ENCODE assay signal across 2 cellular contexts in the genomic region with DNA sequence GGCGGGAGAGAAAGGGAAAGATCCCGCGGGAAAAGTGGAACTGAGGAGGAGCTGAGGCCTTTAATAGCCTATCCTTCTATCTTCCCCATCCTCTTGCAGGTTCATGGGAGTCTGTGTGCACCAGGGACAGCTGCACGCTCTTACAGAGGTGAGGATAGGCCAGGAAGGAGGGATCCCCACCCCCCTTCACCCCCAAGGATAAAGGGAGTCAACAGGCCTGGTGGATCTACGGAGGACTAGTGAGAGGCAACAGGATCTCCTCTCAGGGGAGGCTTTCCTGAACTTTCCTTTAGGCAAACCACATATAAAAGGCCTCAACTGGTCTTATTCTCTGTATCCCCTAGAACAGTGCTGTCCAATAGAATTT.
A peak's percentile ranks its signal among the peaks of the same experiment; 100 is the strongest.
TF ChIP-seq lines count a peak whose summit lies in the region.

No MANE protein-coding gene starts in this region.

TF ChIP-seq in HEK293, 187 proteins besides CTCF, POLR2A, EP300 and RAD21 (continues in another document):
- TF ChIP-seq ZSCAN16 (tag by site-specific recombination; IDR thresholded peaks at IDR 0.05): no peak
- no peak for TF ChIP-seq GFI1B (tag by site-specific recombination; IDR thresholded peaks at IDR 0.05)
- TF ChIP-seq ZEB2 (tag by site-specific recombination; IDR thresholded peaks at IDR 0.05): no peak
- TF ChIP-seq ZNF654 (tag by site-specific recombination; IDR thresholded peaks at IDR 0.05; ENCODE audit: low read depth): no peak
- TF ChIP-seq ZNF624 (tag by site-specific recombination; IDR thresholded peaks at IDR 0.05): no peak
- no peak for TF ChIP-seq SP3 (tag by site-specific recombination; IDR thresholded peaks at IDR 0.05)
- no peak for TF ChIP-seq ZNF843 (tag by site-specific recombination; IDR thresholded peaks at IDR 0.05)
- TF ChIP-seq ZSCAN30 (tag by site-specific recombination; IDR thresholded peaks at IDR 0.05): no peak
- no peak for TF ChIP-seq ZNF423 (tag by site-specific recombination; IDR thresholded peaks at IDR 0.05)
- TF ChIP-seq, protein P1, sequence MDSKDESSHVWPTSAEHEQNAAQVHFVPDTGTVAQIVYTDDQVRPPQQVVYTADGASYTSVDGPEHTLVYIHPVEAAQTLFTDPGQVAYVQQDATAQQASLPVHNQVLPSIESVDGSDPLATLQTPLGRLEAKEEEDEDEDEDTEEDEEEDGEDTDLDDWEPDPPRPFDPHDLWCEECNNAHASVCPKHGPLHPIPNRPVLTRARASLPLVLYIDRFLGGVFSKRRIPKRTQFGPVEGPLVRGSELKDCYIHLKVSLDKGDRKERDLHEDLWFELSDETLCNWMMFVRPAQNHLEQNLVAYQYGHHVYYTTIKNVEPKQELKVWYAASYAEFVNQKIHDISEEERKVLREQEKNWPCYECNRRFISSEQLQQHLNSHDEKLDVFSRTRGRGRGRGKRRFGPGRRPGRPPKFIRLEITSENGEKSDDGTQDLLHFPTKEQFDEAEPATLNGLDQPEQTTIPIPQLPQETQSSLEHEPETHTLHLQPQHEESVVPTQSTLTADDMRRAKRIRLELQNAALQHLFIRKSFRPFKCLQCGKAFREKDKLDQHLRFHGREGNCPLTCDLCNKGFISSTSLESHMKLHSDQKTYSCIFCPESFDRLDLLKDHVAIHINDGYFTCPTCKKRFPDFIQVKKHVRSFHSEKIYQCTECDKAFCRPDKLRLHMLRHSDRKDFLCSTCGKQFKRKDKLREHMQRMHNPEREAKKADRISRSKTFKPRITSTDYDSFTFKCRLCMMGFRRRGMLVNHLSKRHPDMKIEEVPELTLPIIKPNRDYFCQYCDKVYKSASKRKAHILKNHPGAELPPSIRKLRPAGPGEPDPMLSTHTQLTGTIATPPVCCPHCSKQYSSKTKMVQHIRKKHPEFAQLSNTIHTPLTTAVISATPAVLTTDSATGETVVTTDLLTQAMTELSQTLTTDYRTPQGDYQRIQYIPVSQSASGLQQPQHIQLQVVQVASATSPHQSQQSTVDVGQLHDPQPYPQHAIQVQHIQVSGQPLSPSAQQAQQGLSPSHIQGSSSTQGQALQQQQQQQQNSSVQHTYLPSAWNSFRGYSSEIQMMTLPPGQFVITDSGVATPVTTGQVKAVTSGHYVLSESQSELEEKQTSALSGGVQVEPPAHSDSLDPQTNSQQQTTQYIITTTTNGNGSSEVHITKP (tag by site-specific recombination; IDR thresholded peaks at IDR 0.05): 0 out of 2 replicates have a peak, but pooled peaks have one; percentile 6
- no peak for TF ChIP-seq ZNF747 (tag by site-specific recombination; IDR thresholded peaks at IDR 0.05)
- TF ChIP-seq ZNF366 (tag by site-specific recombination; conservative IDR thresholded peaks at IDR 0.05): peak; percentile 37; the same call in 1 of the 2 replicates
- TF ChIP-seq ZNF114 (tag by site-specific recombination; IDR thresholded peaks at IDR 0.05): no peak
- no peak for TF ChIP-seq KLF1 (tag by site-specific recombination; IDR thresholded peaks at IDR 0.05)
- TF ChIP-seq, protein P2, sequence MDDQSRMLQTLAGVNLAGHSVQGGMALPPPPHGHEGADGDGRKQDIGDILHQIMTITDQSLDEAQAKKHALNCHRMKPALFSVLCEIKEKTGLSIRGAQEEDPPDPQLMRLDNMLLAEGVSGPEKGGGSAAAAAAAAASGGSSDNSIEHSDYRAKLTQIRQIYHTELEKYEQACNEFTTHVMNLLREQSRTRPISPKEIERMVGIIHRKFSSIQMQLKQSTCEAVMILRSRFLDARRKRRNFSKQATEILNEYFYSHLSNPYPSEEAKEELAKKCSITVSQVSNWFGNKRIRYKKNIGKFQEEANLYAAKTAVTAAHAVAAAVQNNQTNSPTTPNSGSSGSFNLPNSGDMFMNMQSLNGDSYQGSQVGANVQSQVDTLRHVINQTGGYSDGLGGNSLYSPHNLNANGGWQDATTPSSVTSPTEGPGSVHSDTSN (CRISPR knock-in tag; IDR thresholded peaks at IDR 0.05): no peak
- TF ChIP-seq ZNF211 (tag by site-specific recombination; IDR thresholded peaks at IDR 0.05; ENCODE audit: low read depth): no peak
- TF ChIP-seq ZBTB8A (tag by site-specific recombination; IDR thresholded peaks at IDR 0.05): 0 out of 2 replicates have a peak, but pooled peaks have one; percentile 6
- peak; percentile 42; the same call in 1 of the 2 replicates for TF ChIP-seq ZBTB20 (tag by site-specific recombination; IDR thresholded peaks at IDR 0.05)
- TF ChIP-seq, protein P3, sequence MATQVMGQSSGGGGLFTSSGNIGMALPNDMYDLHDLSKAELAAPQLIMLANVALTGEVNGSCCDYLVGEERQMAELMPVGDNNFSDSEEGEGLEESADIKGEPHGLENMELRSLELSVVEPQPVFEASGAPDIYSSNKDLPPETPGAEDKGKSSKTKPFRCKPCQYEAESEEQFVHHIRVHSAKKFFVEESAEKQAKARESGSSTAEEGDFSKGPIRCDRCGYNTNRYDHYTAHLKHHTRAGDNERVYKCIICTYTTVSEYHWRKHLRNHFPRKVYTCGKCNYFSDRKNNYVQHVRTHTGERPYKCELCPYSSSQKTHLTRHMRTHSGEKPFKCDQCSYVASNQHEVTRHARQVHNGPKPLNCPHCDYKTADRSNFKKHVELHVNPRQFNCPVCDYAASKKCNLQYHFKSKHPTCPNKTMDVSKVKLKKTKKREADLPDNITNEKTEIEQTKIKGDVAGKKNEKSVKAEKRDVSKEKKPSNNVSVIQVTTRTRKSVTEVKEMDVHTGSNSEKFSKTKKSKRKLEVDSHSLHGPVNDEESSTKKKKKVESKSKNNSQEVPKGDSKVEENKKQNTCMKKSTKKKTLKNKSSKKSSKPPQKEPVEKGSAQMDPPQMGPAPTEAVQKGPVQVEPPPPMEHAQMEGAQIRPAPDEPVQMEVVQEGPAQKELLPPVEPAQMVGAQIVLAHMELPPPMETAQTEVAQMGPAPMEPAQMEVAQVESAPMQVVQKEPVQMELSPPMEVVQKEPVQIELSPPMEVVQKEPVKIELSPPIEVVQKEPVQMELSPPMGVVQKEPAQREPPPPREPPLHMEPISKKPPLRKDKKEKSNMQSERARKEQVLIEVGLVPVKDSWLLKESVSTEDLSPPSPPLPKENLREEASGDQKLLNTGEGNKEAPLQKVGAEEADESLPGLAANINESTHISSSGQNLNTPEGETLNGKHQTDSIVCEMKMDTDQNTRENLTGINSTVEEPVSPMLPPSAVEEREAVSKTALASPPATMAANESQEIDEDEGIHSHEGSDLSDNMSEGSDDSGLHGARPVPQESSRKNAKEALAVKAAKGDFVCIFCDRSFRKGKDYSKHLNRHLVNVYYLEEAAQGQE (tag by site-specific recombination; IDR thresholded peaks at IDR 0.05): 0 out of 2 replicates have a peak, but pooled peaks have one; percentile 17
- TF ChIP-seq, protein P4, sequence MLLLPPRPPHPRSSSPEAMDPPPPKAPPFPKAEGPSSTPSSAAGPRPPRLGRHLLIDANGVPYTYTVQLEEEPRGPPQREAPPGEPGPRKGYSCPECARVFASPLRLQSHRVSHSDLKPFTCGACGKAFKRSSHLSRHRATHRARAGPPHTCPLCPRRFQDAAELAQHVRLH (tag by site-specific recombination; IDR thresholded peaks at IDR 0.05): no peak
- TF ChIP-seq ZNF830 (tag by site-specific recombination; IDR thresholded peaks at IDR 0.05; ENCODE audit: low read depth): no peak
- peak; percentile 12; the same call in 1 of the 2 replicates for TF ChIP-seq SCRT2 (tag by site-specific recombination; IDR thresholded peaks at IDR 0.05)
- no peak for TF ChIP-seq FEZF1 (tag by site-specific recombination; IDR thresholded peaks at IDR 0.05)
- TF ChIP-seq KLF16 (tag by site-specific recombination; IDR thresholded peaks at IDR 0.05): no peak

TF ChIP-seq in GM12878, 131 proteins besides CTCF, POLR2A, EP300 and RAD21:
- TF ChIP-seq TBL1XR1 (IDR thresholded peaks at IDR 0.05; ENCODE audit: low read depth, low read length) (no peak), FOXM1 (IDR thresholded peaks at IDR 0.05; ENCODE audit: low read depth, low read length) (no peak), CREB1 (IDR thresholded peaks at IDR 0.05; ENCODE audit: low read depth) (no peak), PAX5 (IDR thresholded peaks at IDR 0.05; ENCODE audit: borderline replicate concordance, low read depth, low read length) (no peak), HDGF (IDR thresholded peaks at IDR 0.05) (no peak), NBN (IDR thresholded peaks at IDR 0.05) (no peak), STAT3 (IDR thresholded peaks at IDR 0.05; ENCODE audit: low read depth, low read length) (no peak), EED (IDR thresholded peaks at IDR 0.05; ENCODE audit: low read depth) (no peak), SIN3A (IDR thresholded peaks at IDR 0.05; ENCODE audit: low read depth, low read length) (no peak), MYC (IDR thresholded peaks at IDR 0.05; ENCODE audit: insufficient read depth, insufficient read length, insufficient replicate concordance, low read length, severe bottlenecking) (no peak), CEBPB (IDR thresholded peaks at IDR 0.05; ENCODE audit: borderline replicate concordance in 1 of 2, low read depth in 2 of 2, low read length in 2 of 2) (no peak), ZNF622 (IDR thresholded peaks at IDR 0.05) (no peak), ZNF24 (IDR thresholded peaks at IDR 0.05) (no peak), ASH2L (IDR thresholded peaks at IDR 0.05; ENCODE audit: borderline replicate concordance, low read depth) (no peak), TAF1 (IDR thresholded peaks at IDR 0.05; ENCODE audit: borderline replicate concordance, low read depth, low read length) (no peak), NR2C1 (IDR thresholded peaks at IDR 0.05) (no peak), FOXK2 (IDR thresholded peaks at IDR 0.05) (no peak), ZNF384 (IDR thresholded peaks at IDR 0.05; ENCODE audit: borderline replicate concordance, low read depth, low read length) (no peak)
- TF ChIP-seq, protein P5, sequence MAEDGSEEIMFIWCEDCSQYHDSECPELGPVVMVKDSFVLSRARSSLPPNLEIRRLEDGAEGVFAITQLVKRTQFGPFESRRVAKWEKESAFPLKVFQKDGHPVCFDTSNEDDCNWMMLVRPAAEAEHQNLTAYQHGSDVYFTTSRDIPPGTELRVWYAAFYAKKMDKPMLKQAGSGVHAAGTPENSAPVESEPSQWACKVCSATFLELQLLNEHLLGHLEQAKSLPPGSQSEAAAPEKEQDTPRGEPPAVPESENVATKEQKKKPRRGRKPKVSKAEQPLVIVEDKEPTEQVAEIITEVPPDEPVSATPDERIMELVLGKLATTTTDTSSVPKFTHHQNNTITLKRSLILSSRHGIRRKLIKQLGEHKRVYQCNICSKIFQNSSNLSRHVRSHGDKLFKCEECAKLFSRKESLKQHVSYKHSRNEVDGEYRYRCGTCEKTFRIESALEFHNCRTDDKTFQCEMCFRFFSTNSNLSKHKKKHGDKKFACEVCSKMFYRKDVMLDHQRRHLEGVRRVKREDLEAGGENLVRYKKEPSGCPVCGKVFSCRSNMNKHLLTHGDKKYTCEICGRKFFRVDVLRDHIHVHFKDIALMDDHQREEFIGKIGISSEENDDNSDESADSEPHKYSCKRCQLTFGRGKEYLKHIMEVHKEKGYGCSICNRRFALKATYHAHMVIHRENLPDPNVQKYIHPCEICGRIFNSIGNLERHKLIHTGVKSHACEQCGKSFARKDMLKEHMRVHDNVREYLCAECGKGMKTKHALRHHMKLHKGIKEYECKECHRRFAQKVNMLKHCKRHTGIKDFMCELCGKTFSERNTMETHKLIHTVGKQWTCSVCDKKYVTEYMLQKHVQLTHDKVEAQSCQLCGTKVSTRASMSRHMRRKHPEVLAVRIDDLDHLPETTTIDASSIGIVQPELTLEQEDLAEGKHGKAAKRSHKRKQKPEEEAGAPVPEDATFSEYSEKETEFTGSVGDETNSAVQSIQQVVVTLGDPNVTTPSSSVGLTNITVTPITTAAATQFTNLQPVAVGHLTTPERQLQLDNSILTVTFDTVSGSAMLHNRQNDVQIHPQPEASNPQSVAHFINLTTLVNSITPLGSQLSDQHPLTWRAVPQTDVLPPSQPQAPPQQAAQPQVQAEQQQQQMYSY (CRISPR knock-in tag; IDR thresholded peaks at IDR 0.05): no peak
- TF ChIP-seq, protein P6, sequence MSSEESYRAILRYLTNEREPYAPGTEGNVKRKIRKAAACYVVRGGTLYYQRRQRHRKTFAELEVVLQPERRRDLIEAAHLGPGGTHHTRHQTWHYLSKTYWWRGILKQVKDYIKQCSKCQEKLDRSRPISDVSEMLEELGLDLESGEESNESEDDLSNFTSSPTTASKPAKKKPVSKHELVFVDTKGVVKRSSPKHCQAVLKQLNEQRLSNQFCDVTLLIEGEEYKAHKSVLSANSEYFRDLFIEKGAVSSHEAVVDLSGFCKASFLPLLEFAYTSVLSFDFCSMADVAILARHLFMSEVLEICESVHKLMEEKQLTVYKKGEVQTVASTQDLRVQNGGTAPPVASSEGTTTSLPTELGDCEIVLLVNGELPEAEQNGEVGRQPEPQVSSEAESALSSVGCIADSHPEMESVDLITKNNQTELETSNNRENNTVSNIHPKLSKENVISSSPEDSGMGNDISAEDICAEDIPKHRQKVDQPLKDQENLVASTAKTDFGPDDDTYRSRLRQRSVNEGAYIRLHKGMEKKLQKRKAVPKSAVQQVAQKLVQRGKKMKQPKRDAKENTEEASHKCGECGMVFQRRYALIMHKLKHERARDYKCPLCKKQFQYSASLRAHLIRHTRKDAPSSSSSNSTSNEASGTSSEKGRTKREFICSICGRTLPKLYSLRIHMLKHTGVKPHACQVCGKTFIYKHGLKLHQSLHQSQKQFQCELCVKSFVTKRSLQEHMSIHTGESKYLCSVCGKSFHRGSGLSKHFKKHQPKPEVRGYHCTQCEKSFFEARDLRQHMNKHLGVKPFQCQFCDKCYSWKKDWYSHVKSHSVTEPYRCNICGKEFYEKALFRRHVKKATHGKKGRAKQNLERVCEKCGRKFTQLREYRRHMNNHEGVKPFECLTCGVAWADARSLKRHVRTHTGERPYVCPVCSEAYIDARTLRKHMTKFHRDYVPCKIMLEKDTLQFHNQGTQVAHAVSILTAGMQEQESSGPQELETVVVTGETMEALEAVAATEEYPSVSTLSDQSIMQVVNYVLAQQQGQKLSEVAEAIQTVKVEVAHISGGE (CRISPR knock-in tag; IDR thresholded peaks at IDR 0.05): no peak
TF ChIP-seq in GM12878: peak in this region for 0.
